In the genomic region with DNA sequence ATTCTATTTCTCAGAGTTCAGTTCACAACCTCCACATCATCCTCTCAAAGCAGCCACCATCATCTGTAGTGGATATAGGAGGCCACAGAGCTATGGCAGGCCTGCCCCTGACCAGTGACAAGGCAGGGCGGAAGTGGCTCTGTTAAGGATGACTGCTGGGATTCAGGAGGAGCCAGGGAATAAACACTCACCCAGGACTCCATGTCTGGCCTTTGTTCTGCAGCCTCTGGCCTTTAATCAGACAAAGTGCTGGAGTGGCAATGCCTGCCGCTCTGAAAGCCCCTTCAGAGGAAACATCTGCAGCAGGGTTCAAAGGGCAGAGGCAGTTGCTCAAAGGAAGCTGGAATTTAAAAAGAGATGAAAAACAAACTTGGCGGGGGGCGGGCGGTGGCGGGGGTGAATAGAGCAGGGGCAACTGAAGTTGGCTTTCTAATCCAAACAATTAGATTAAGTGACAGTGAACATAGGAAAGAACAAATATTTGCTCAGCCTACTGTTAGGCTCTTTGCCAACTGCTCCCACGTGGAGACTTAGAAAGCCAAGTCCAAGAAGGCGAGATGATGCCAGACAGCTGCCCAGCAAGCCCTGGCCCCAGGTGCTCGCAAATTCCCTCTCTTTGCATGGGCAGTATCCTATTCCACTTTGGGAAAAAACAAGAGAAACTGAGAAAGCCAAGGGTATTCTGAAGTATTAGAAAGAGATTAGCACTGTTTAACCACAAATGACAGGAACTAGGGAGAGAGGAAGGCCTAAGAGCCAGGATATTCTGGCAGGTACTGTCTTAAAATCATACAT, we compare ENCODE assay signal across 1 cellular context.
TF ChIP-seq lines count a peak whose summit lies in the region.

No MANE protein-coding gene starts in this region.

TF ChIP-seq in HepG2, 621 proteins besides CTCF, POLR2A, EP300 and RAD21 (continued from another document):
- TF ChIP-seq ZNF296 (CRISPR knock-in tag; conservative IDR thresholded peaks at IDR 0.05) (no peak), HIVEP1 (CRISPR knock-in tag; IDR thresholded peaks at IDR 0.05) (no peak), ZNF30 (CRISPR knock-in tag; IDR thresholded peaks at IDR 0.05) (no peak), ZNF576 (CRISPR knock-in tag; IDR thresholded peaks at IDR 0.05) (no peak), LCORL (IDR thresholded peaks at IDR 0.05) (no peak), LCORL (CRISPR knock-in tag; IDR thresholded peaks at IDR 0.05) (no peak), TOE1 (CRISPR knock-in tag; IDR thresholded peaks at IDR 0.05) (no peak), ZBTB3 (CRISPR knock-in tag; IDR thresholded peaks at IDR 0.05; ENCODE audit: borderline replicate concordance, low read depth) (no peak), ARNT (IDR thresholded peaks at IDR 0.05) (no peak), HOXA7 (CRISPR knock-in tag; IDR thresholded peaks at IDR 0.05) (no peak), SPEN (CRISPR knock-in tag; IDR thresholded peaks at IDR 0.05; ENCODE audit: low read depth) (no peak), FOXP4 (CRISPR knock-in tag; IDR thresholded peaks at IDR 0.05) (peak; percentile 68), HNRNPK (IDR thresholded peaks at IDR 0.05; ENCODE audit: low read depth, low read length, poor library complexity, severe bottlenecking) (no peak), ZNF274 (CRISPR knock-in tag; IDR thresholded peaks at IDR 0.05) (no peak), IRF2 (CRISPR knock-in tag; IDR thresholded peaks at IDR 0.05) (peak; percentile 28; the same call in 1 of the 2 replicates), POLR2AphosphoS5 (IDR thresholded peaks at IDR 0.05; ENCODE audit: low read depth, low read length) (no peak), TBX3 (IDR thresholded peaks at IDR 0.05; ENCODE audit: borderline replicate concordance) (peak; percentile 33; the same call in 1 of the 2 replicates), RARG (CRISPR knock-in tag; IDR thresholded peaks at IDR 0.05; ENCODE audit: low read depth) (no peak), ZNF101 (CRISPR knock-in tag; IDR thresholded peaks at IDR 0.05; ENCODE audit: borderline replicate concordance, low read depth) (no peak), DMAP1 (CRISPR knock-in tag; IDR thresholded peaks at IDR 0.05) (0 out of 2 replicates have a peak, but pooled peaks have one; percentile 38), ARNT2 (CRISPR knock-in tag; IDR thresholded peaks at IDR 0.05; ENCODE audit: low read depth) (no peak), ATF7 (IDR thresholded peaks at IDR 0.05) (no peak), ATF7 (CRISPR knock-in tag; IDR thresholded peaks at IDR 0.05) (no peak), PPARG (CRISPR knock-in tag; conservative IDR thresholded peaks at IDR 0.05) (no peak), ZNF180 (CRISPR knock-in tag; IDR thresholded peaks at IDR 0.05; ENCODE audit: borderline replicate concordance, low read depth) (no peak), ZNF567 (CRISPR knock-in tag; IDR thresholded peaks at IDR 0.05; ENCODE audit: borderline replicate concordance) (no peak), RFX1 (IDR thresholded peaks at IDR 0.05) (no peak), ZNF839 (CRISPR knock-in tag; IDR thresholded peaks at IDR 0.05; ENCODE audit: borderline replicate concordance) (no peak), ZNF670 (CRISPR knock-in tag; IDR thresholded peaks at IDR 0.05; ENCODE audit: borderline replicate concordance) (no peak), SRSF4 (IDR thresholded peaks at IDR 0.05; ENCODE audit: low read depth, low read length, poor library complexity, severe bottlenecking) (no peak), SCMH1 (CRISPR knock-in tag; IDR thresholded peaks at IDR 0.05; ENCODE audit: borderline replicate concordance) (no peak)
- TF ChIP-seq, protein P1, sequence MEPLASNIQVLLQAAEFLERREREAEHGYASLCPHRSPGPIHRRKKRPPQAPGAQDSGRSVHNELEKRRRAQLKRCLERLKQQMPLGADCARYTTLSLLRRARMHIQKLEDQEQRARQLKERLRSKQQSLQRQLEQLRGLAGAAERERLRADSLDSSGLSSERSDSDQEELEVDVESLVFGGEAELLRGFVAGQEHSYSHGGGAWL (CRISPR knock-in tag; IDR thresholded peaks at IDR 0.05): no peak
- TF ChIP-seq, protein P2, sequence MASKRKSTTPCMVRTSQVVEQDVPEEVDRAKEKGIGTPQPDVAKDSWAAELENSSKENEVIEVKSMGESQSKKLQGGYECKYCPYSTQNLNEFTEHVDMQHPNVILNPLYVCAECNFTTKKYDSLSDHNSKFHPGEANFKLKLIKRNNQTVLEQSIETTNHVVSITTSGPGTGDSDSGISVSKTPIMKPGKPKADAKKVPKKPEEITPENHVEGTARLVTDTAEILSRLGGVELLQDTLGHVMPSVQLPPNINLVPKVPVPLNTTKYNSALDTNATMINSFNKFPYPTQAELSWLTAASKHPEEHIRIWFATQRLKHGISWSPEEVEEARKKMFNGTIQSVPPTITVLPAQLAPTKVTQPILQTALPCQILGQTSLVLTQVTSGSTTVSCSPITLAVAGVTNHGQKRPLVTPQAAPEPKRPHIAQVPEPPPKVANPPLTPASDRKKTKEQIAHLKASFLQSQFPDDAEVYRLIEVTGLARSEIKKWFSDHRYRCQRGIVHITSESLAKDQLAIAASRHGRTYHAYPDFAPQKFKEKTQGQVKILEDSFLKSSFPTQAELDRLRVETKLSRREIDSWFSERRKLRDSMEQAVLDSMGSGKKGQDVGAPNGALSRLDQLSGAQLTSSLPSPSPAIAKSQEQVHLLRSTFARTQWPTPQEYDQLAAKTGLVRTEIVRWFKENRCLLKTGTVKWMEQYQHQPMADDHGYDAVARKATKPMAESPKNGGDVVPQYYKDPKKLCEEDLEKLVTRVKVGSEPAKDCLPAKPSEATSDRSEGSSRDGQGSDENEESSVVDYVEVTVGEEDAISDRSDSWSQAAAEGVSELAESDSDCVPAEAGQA (IDR thresholded peaks at IDR 0.05; ENCODE audit: low read depth): no peak
- TF ChIP-seq, protein P2 (CRISPR knock-in tag; IDR thresholded peaks at IDR 0.05; ENCODE audit: borderline replicate concordance): no peak
- TF ChIP-seq, protein P3, sequence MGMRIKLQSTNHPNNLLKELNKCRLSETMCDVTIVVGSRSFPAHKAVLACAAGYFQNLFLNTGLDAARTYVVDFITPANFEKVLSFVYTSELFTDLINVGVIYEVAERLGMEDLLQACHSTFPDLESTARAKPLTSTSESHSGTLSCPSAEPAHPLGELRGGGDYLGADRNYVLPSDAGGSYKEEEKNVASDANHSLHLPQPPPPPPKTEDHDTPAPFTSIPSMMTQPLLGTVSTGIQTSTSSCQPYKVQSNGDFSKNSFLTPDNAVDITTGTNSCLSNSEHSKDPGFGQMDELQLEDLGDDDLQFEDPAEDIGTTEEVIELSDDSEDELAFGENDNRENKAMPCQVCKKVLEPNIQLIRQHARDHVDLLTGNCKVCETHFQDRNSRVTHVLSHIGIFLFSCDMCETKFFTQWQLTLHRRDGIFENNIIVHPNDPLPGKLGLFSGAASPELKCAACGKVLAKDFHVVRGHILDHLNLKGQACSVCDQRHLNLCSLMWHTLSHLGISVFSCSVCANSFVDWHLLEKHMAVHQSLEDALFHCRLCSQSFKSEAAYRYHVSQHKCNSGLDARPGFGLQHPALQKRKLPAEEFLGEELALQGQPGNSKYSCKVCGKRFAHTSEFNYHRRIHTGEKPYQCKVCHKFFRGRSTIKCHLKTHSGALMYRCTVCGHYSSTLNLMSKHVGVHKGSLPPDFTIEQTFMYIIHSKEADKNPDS (CRISPR knock-in tag; IDR thresholded peaks at IDR 0.05): no peak
